In genomic region chr6:32657819-32658218, GRCh38 we compare ENCODE assay signal across 6 cellular contexts. TPM values are rescaled to one million over a fixed set of nuclear protein-coding genes. Genes with fewer than 3 reads are reported as not detected.
"Had no signal": no experiment of that assay in that cellular context is flagged by ENCODE, and none has a peak within 500 bp of the region (broad histone marks: within the 10 kb centered on the region; RNA-seq: fewer than 3 reads in every experiment).

No MANE protein-coding gene starts in this region.

RNA-seq across cellular contexts. Expression of gene HLA-DQB1, which starts 8.6 kb away (rescaled TPM):
- total RNA-seq: LHCN-M2, PC-3, SJSA1 had no signal
- polyA plus RNA-seq: SK-N-SH had no signal

RNA-seq across cellular contexts. Expression of gene HLA-DQA1, which starts 20.6 kb away (rescaled TPM):
- total RNA-seq: astrocyte, LHCN-M2, NCI-H460, PC-3, SJSA1 had no signal
- polyA plus RNA-seq: SK-N-SH had no signal
